Comparison of ENCODE assay signal across 10 cellular contexts in the genomic region with DNA sequence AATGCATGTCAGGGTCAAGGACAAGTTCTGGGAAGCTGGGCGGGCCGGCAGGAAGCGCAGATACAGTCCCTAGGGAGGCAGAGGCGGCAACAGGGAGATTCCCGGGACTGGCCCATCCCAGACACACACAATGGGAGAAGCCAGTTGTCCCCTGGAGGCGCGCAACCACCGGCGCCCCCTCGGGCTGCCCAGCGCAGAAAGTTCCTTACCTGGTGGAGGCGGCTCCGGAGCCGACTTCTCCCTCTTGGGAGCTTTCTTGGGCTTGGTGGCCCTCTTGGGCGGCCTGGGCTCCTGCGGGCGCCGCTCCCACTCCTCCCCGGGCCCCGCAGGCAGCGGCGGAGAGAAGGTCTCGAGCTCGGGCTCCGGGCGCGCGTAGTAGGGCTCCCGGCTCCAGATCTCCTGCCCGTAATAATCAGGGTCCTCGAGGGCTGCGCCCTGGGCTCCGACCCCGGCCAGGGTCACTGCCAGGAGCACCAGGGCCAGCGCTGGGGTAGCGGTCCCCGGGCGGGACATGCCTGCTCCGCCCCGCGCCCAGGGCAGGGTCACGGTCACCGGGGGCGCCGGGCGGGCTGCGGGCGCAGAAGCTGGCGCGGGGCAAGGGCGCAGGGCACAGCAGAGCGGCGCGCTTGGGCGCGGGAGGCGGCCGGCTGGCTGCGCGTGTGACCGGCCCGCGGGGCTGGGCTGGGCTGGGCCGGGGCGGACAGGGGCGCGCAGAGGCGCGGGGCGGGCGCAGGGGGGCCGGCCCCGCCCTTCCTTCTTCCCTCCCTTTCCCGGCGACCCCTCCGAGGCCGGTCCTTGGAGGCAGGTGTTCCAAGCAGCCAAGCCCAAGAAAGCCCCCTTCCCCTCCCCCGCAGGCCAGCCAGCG. TPM values are rescaled to one million over a fixed set of nuclear protein-coding genes. Genes with fewer than 3 reads are reported as not detected.
DNase-seq lines count a peak whose midpoint lies in the region; ATAC-seq and TF ChIP-seq lines count a peak whose summit lies in the region.
"Had no signal": no experiment of that assay in that cellular context is flagged by ENCODE, and none has a peak within 500 bp of the region (broad histone marks: within the 10 kb centered on the region; RNA-seq: fewer than 3 reads in every experiment).

Gene CPXM2 (minus strand): TSS at position 661 of the 865 bp plus-strand sequence. CDS start 148 bp downstream, at position 513.

- no peak within 1 kb of the TSS for H3T11ph ChIP-seq in H9 (ENCODE audit: low read length)

- no peak within 1 kb of the TSS for H2BK20ac ChIP-seq in H9 (ENCODE audit: low read depth, low read length, poor library complexity, severe bottlenecking)

- no peak within 1 kb of the TSS for H3K4ac ChIP-seq in H9 (ENCODE audit: low read depth, low read length)
- H3K4ac ChIP-seq in mesenchymal stem cell (ENCODE audit: low read depth in 1 of 2, low read length in 2 of 2), result no peak within 1 kb of the TSS

- H3K27ac ChIP-seq in H9 (ENCODE audit: insufficient read length, low read depth, low read length), result no peak within 1 kb of the TSS
- H3K27ac ChIP-seq in esophagus muscularis mucosa (replicated peaks in 1 of 4), result peak within 1 kb of the TSS; percentile 97 to 99 (median 98)
- H3K27ac ChIP-seq in mesenchymal stem cell (ENCODE audit: low read length, poor library complexity, severe bottlenecking), result no peak within 1 kb of the TSS
- H3K27ac ChIP-seq in stomach smooth muscle (ENCODE audit: low read length), result peak within 1 kb of the TSS; percentile 96

- no peaks in the 10 kb centered on the region for H3K9me3 ChIP-seq in H9 (ENCODE audit: control insufficient read depth, low read depth, low read length)
- no peaks in the 10 kb centered on the region for H3K9me3 ChIP-seq in esophagus muscularis mucosa
- no peaks in the 10 kb centered on the region for H3K9me3 ChIP-seq in mesenchymal stem cell (ENCODE audit: control insufficient read depth, low read length)
- H3K9me3 ChIP-seq in stomach smooth muscle (ENCODE audit: control insufficient read depth in 2 of 2, low read length in 2 of 2), result no peaks in the 10 kb centered on the region

- peak; percentile 74 for DNase-seq in H9
- DNase-seq in esophagus muscularis mucosa (ENCODE audit: extremely low spot score), result no peak
- no peak for DNase-seq in mesenchymal stem cell
- DNase-seq: NCI-H526 treated with DMSO at 0.1 percent for 48 hours had no signal

- no peak within 1 kb of the TSS for H2AFZ ChIP-seq in H9 (ENCODE audit: low read length)
- no peak within 1 kb of the TSS for H2AFZ ChIP-seq in mesenchymal stem cell (ENCODE audit: low read depth, low read length)

- no peak within 1 kb of the TSS for H3K56ac ChIP-seq in H9 (ENCODE audit: insufficient read length, low read depth, low read length)

- H4K5ac ChIP-seq in H9 (ENCODE audit: insufficient read length, low read depth, low read length), result no peak within 1 kb of the TSS

- H3K18ac ChIP-seq in H9 (ENCODE audit: insufficient read length, low read depth, low read length) (no peak within 1 kb of the TSS), mesenchymal stem cell (ENCODE audit: low read depth in 1 of 2, low read length in 2 of 2) (no peak within 1 kb of the TSS)

- H3K4me3 Mint-ChIP-seq in H9, result peak within 1 kb of the TSS; percentile 56 to 76

- no peak for TF ChIP-seq POLR2A in esophagus muscularis mucosa (IDR thresholded peaks at IDR 0.05; ENCODE audit: low read depth)

- peak; percentile 38; the same call in 2 of the 3 replicates for TF ChIP-seq CTCF in H9 (conservative IDR thresholded peaks at IDR 0.05)
- no peak for TF ChIP-seq CTCF in esophagus muscularis mucosa (IDR thresholded peaks at IDR 0.05)

- H3K4me2 ChIP-seq in H9 (ENCODE audit: insufficient read depth, insufficient read length, low read length) (peak within 1 kb of the TSS; percentile 63), mesenchymal stem cell (ENCODE audit: low read length, poor library complexity, severe bottlenecking) (no peak within 1 kb of the TSS)

- TF ChIP-seq EP300 in esophagus muscularis mucosa (IDR thresholded peaks at IDR 0.05), result no peak

- no peaks in the 10 kb centered on the region; the same call in 1 of the 2 replicates for H3K79me2 ChIP-seq in H9 (ENCODE audit: insufficient read depth, low read length)

- no peaks in the 10 kb centered on the region for H3K36me3 ChIP-seq in esophagus muscularis mucosa
- no peaks in the 10 kb centered on the region for H3K36me3 ChIP-seq in mesenchymal stem cell (ENCODE audit: control insufficient read depth in 1 of 2, insufficient read depth in 2 of 2, low read depth in 1 of 2, low read length in 2 of 2)
- no peaks in the 10 kb centered on the region for H3K36me3 ChIP-seq in stomach smooth muscle (ENCODE audit: control insufficient read depth in 2 of 2, insufficient read depth in 2 of 2, low read length in 2 of 2)

- no peaks in the 10 kb centered on the region; the same call in 1 of the 2 replicates for H3K27me3 ChIP-seq in H9 (ENCODE audit: insufficient read depth, low read length)
- peaks cover 0 to 11% (median 0%) of the 10 kb centered on the region in 4 donors for H3K27me3 ChIP-seq in esophagus muscularis mucosa
- H3K27me3 ChIP-seq in mesenchymal stem cell (ENCODE audit: control insufficient read depth in 1 of 2, insufficient read depth in 1 of 2, low read length in 2 of 2), result peaks cover 27 to 42% of the 10 kb centered on the region in 2 experiments
- no peaks in the 10 kb centered on the region for H3K27me3 ChIP-seq in stomach smooth muscle (ENCODE audit: control insufficient read depth in 1 of 2, insufficient read depth in 2 of 2, low read length in 2 of 2)

- H4K8ac ChIP-seq in H9 (replicated peaks; ENCODE audit: insufficient read length, low read depth, low read length) (no peak within 1 kb of the TSS), mesenchymal stem cell (ENCODE audit: low read length) (no peak within 1 kb of the TSS)

- H4K91ac ChIP-seq in H9 (ENCODE audit: insufficient read length, low read depth, low read length) (no peak within 1 kb of the TSS), mesenchymal stem cell (ENCODE audit: low read length) (no peak within 1 kb of the TSS)

- H3K27ac Mint-ChIP-seq in H9, result no peak within 1 kb of the TSS

- no peaks in the 10 kb centered on the region for H3K79me1 ChIP-seq in H9 (ENCODE audit: insufficient read depth, low read depth, low read length, poor library complexity, severe bottlenecking)
- H3K79me1 ChIP-seq in mesenchymal stem cell (replicated peaks; ENCODE audit: low read length, poor library complexity, severe bottlenecking), result no peaks in the 10 kb centered on the region

- H3K27me3 Mint-ChIP-seq in H9 (ENCODE audit: low read depth), result peaks cover 51% of the 10 kb centered on the region

- H3K14ac ChIP-seq in H9 (ENCODE audit: insufficient read depth, low read length), result no peak within 1 kb of the TSS
- H3K14ac ChIP-seq in mesenchymal stem cell (ENCODE audit: low read length in 2 of 2), result no peak within 1 kb of the TSS

- no peaks in the 10 kb centered on the region for H4K20me1 ChIP-seq in H9 (ENCODE audit: control insufficient read depth, insufficient read depth, insufficient read length)

- H3K9ac ChIP-seq in H9 (ENCODE audit: extremely low read depth, insufficient read length, low read length) (no peak within 1 kb of the TSS), mesenchymal stem cell (ENCODE audit: low read length) (peak within 1 kb of the TSS; percentile 79), stomach smooth muscle (ENCODE audit: low read length in 2 of 2) (peak within 1 kb of the TSS; percentile 93 to 97)

- H3K4me1 Mint-ChIP-seq in H9, result peaks cover 5 to 24% of the 10 kb centered on the region in 2 experiments

- H2AK5ac ChIP-seq in H9 (ENCODE audit: insufficient read length, low read length) (no peak within 1 kb of the TSS), mesenchymal stem cell (ENCODE audit: low read length, severe bottlenecking) (no peak within 1 kb of the TSS)

- H2BK120ac ChIP-seq in H9 (ENCODE audit: low read depth, low read length, poor library complexity, severe bottlenecking), result no peak within 1 kb of the TSS
- no peak within 1 kb of the TSS for H2BK120ac ChIP-seq in mesenchymal stem cell (ENCODE audit: low read depth, low read length)

- peaks cover 0 to 3% of the 10 kb centered on the region in 2 experiments; a peak in 2 of 5 replicates for H3K9me3 Mint-ChIP-seq in H9

- H2BK15ac ChIP-seq in H9 (ENCODE audit: low read depth, low read length) (no peak within 1 kb of the TSS), mesenchymal stem cell (ENCODE audit: low read depth, poor library complexity, severe bottlenecking) (no peak within 1 kb of the TSS)

- no peaks in the 10 kb centered on the region for H3K36me3 Mint-ChIP-seq in H9 (ENCODE audit: insufficient read depth in 1 of 3, low read depth in 3 of 3)

- no peak within 1 kb of the TSS for H2BK5ac ChIP-seq in H9 (ENCODE audit: insufficient read length, low read length)
- H2BK5ac ChIP-seq in mesenchymal stem cell (ENCODE audit: low read depth, low read length, poor library complexity, severe bottlenecking), result no peak within 1 kb of the TSS

- H3K23me2 ChIP-seq in H9 (ENCODE audit: insufficient read length, low read depth, low read length, poor library complexity, severe bottlenecking), result peaks cover 7% of the 10 kb centered on the region

- H3K23ac ChIP-seq in H9 (ENCODE audit: insufficient read length, low read depth, low read length) (no peak within 1 kb of the TSS), mesenchymal stem cell (ENCODE audit: low read length in 2 of 2) (no peak within 1 kb of the TSS)

- no peak for ATAC-seq in GM18873 (IDR thresholded peaks at IDR 0.05; ENCODE audit: low FRiP score, unreplicated experiment)
- ATAC-seq in HG03521 (IDR thresholded peaks at IDR 0.05; ENCODE audit: unreplicated experiment), result no peak
- ATAC-seq in GM21447 (IDR thresholded peaks at IDR 0.05; ENCODE audit: unreplicated experiment), result no peak
- ATAC-seq in HG03095 (IDR thresholded peaks at IDR 0.05; ENCODE audit: unreplicated experiment), result no peak

- intact Hi-C loops in esophagus muscularis mucosa (cut with DNase I), result no loop called here

- H3K4me3 ChIP-seq in esophagus muscularis mucosa (peak within 1 kb of the TSS; percentile 73 to 80 (median 77)), mesenchymal stem cell (ENCODE audit: insufficient read depth in 1 of 2, low read depth in 1 of 2, low read length in 2 of 2) (peak within 1 kb of the TSS in 1 of 2 experiments; percentile 83), stomach smooth muscle (ENCODE audit: low read length in 2 of 2) (peak within 1 kb of the TSS; percentile 83 to 87)

- H3K4me1 ChIP-seq in H9 (ENCODE audit: insufficient read depth, low read length) (no peaks in the 10 kb centered on the region; the same call in 1 of the 2 replicates), esophagus muscularis mucosa (peaks cover 2 to 64% (median 60%) of the 10 kb centered on the region in 4 donors), mesenchymal stem cell (ENCODE audit: control insufficient read depth, insufficient read depth, low read depth, low read length) (no peaks in the 10 kb centered on the region), stomach smooth muscle (ENCODE audit: control insufficient read depth, insufficient read depth, low read length) (peaks cover 54% of the 10 kb centered on the region)

- no CpG with 5 or more reads among the region's 79 CpGs for WGBS in H9 (ENCODE audit: extremely low coverage, insufficient read length, low lambda C conversion rate)
- WGBS in esophagus muscularis mucosa, result 0% methylated on average over 17 of the region's 79 CpGs
- WGBS in mesenchymal stem cell, result 2% methylated on average over 49 of the region's 79 CpGs

- H2BK12ac ChIP-seq in H9 (ENCODE audit: insufficient read length, low read depth, low read length) (no peak within 1 kb of the TSS), mesenchymal stem cell (ENCODE audit: low read length in 2 of 2) (no peak within 1 kb of the TSS)

RNA-seq across cellular contexts. Expression of gene CPXM2, which starts in this region (rescaled TPM):
- total RNA-seq in H9 (2021) (1.7 and 1.9 TPM in 2 replicates), esophagus muscularis mucosa (100 to 1,000 TPM in 2 of 4 donors, 10 to 100 TPM in 2; 56.8 to 150 (median 96.9) TPM)
- polyA plus RNA-seq in mesenchymal stem cell (2013, experiment 1 of 2), result not detected
- polyA plus RNA-seq in mesenchymal stem cell (2013, experiment 2 of 2), result 0.01 TPM
- total RNA-seq: activated CD8-positive, alpha-beta memory T cell treated with anti-CD3 and anti-CD28 coated beads for 36 hours had no signal

Comparison
In these comparisons a context has a peak if more than half of its experiments do, and no peak if none do; other contexts are left out.
1. RNA of gene CPXM2 (total RNA-seq): 56.8 to 150 TPM in esophagus muscularis mucosa; 1.7 to 1.9 TPM in H9; every median in the first group is over 10 times any median in the second.
2. H3K27ac ChIP-seq: peak in esophagus muscularis mucosa (4 of 4) and stomach smooth muscle (single experiment); none in H9 (single experiment) and mesenchymal stem cell (single experiment).